Comparison of ENCODE assay signal across 11 cellular contexts in the genomic region with DNA sequence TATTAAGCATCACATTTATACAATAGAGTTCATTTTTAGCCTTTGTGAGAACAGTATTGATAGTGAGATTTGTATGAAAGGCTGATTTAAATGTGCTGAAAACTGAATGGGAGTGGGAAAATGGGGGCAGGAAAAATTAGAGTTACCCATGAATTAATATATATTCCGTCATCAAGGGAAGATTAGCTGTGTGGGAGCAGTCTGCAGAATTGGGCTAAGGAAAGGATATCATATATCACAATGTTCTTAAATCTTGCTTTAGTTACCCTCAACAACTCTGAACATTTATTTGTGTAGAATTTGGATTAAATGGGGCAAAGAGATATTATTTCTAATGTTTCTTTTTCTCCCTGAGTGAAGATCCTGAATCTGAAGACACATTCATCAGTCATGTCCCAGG. TPM values are rescaled to one million over a fixed set of nuclear protein-coding genes. Genes with fewer than 3 reads are reported as not detected.
"Had no signal": no experiment of that assay in that cellular context is flagged by ENCODE, and none has a peak within 500 bp of the region (broad histone marks: within the 10 kb centered on the region; RNA-seq: fewer than 3 reads in every experiment).

TSS of gene OR51Q1 (plus strand) at position 301 of the 400 bp plus-strand sequence. CDS start at position 391, 90 bp downstream.

- ATAC-seq: HepG2 had no signal

- H3K9ac ChIP-seq: KMS-11 had no signal

- H3K27ac ChIP-seq: HL-60, KMS-11 had no signal

- H3K4me3 ChIP-seq: GM23338 had no signal

- H3K4me2 ChIP-seq: GM23338, KMS-11 had no signal

- FAIRE-seq: HepG2 had no signal

- DNase-seq: H9, HCEC 1CT, HFFc6, KBM-7 had no signal

- H2AFZ ChIP-seq: GM23338 had no signal

RNA-seq across cellular contexts. Expression of gene OR51Q1, which starts in this region (rescaled TPM):
- total RNA-seq: GM23338, H4, H9, HepG2, HFFc6, HT1080 had no signal
- polyA plus RNA-seq: GM23338, HepG2, IgD-negative memory B cell had no signal
